ENCODE assay signal across 28 cellular contexts in the genomic region with DNA sequence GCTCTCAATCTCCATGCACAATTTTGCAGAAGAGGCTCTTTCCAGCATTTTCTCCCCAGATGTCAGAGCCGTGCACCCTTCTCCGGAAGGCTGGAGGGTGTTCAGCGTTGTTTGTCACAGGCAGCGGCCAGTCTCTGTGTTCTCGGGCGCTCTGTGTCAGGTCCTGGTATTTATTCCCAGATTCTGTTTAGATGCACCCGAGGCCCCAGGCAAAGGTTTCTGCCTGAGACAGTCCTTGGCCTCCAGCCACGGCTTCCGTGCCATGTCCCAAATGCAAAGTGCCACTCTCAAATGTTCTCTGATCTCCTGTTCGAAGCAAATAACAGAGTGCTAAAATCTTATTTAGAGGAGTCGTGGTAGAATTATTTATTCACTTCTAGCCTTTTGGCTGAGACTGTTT.
DNase-seq lines count a peak whose midpoint lies in the region; ATAC-seq lines count a peak whose summit lies in the region.
"Had no signal": no experiment of that assay in that cellular context is flagged by ENCODE, and none has a peak within 500 bp of the region (broad histone marks: within the 10 kb centered on the region; RNA-seq: fewer than 3 reads in every experiment).

No MANE protein-coding gene starts in this region.

- ATAC-seq in stimulated activated naive CD8-positive, alpha-beta T cell treated with anti-CD3 and anti-CD28 coated beads, Interleukin-15, amount 100 ng/mL, for 72 hours = no peak
- no peak for ATAC-seq in stimulated activated naive CD8-positive, alpha-beta T cell treated with anti-CD3 and anti-CD28 coated beads, Interleukin-15, Interleukin-2, amounts not matched to agents 100 U/mL and 50 U/mL, for 24 hours
- ATAC-seq in HG03469 (IDR thresholded peaks at IDR 0.05; ENCODE audit: unreplicated experiment) (no peak), HG03135 (IDR thresholded peaks at IDR 0.05; ENCODE audit: unreplicated experiment) (no peak)
- ATAC-seq: left colon, WTC11 had no signal

- H3K4ac ChIP-seq in neuronal stem cell (ENCODE audit: low read length) = no peak overlapping the region

- H3K4me3 ChIP-seq in neuronal stem cell (ENCODE audit: low read length in 2 of 2) (no peak overlapping the region), MG63 (no peak overlapping the region)
- H3K4me3 ChIP-seq: BLaER1 treated with 17β-estradiol and CSF1 and Interleukin-3, amounts not matched to agents 10 nM and 100 nM; coronary artery; Peyer's patch; prostate gland; stomach; upper lobe of left lung had no signal

- no peak overlapping the region for H2BK5ac ChIP-seq in neuronal stem cell (ENCODE audit: low read length)

- H3K9ac ChIP-seq in neuronal stem cell (ENCODE audit: low read depth, low read length, poor library complexity) = no peak overlapping the region
- H3K9ac ChIP-seq: BLaER1 treated with 17β-estradiol and CSF1 and Interleukin-3, amounts not matched to agents 10 nM and 100 nM had no signal

- H2BK12ac ChIP-seq in neuronal stem cell (ENCODE audit: low read length) = no peak overlapping the region

- H2BK120ac ChIP-seq in neuronal stem cell (ENCODE audit: low read depth, low read length) = no peak overlapping the region

- H3K4me1 Mint-ChIP-seq in stimulated activated naive CD8-positive, alpha-beta T cell treated with anti-CD3 and anti-CD28 coated beads, Interleukin-15, amount 100 ng/mL, for 72 hours = no peaks in the 10 kb centered on the region

- peak overlapping the region; percentile 15 to 16 for H3K27ac Mint-ChIP-seq in stimulated activated naive CD8-positive, alpha-beta T cell treated with anti-CD3 and anti-CD28 coated beads, Interleukin-15, amount 100 ng/mL, for 72 hours
- H3K27ac Mint-ChIP-seq: WTC11 had no signal

- WGBS in neuronal stem cell (ENCODE audit: extremely low coverage in 2 of 2, insufficient read length in 2 of 2, insufficient replicate concordance in 1 of 2), 2 donors = no CpG with 5 or more reads among the region's 11 CpGs

- intact Hi-C loops in head of caudate nucleus (cut with DNase I) = no loop called here

- DNase-seq in stimulated activated naive CD8-positive, alpha-beta T cell treated with anti-CD3 and anti-CD28 coated beads, Interleukin-15, amount 100 ng/mL, for 72 hours = no peak
- DNase-seq in stimulated activated naive CD8-positive, alpha-beta T cell treated with anti-CD3 and anti-CD28 coated beads, Interleukin-15, Interleukin-2, amounts not matched to agents 100 U/mL and 50 U/mL, for 24 hours = no peak
- peak in 26 of 42 donors; percentile 14 to 65 (median 29) for DNase-seq in head of caudate nucleus
- DNase-seq in neuronal stem cell (ENCODE audit: low spot score) = no peak
- DNase-seq in NCI-H1694 treated with DMSO at 0.1 percent for 48 hours (lab: John Stamatoyannopoulos, UW) = no peak
- DNase-seq in MG63 = no peak
- DNase-seq: activated CD4-positive, alpha-beta T cell treated with anti-CD3 and anti-CD28 coated beads, Interleukin-2, amount 50 U/mL, for 4 hours; activated CD8-positive, alpha-beta memory T cell treated with anti-CD3 and anti-CD28 coated beads, Interleukin-2, amount 50 U/mL, for 4 hours; activated effector memory CD4-positive, alpha-beta T cell treated with Interleukin-2 at 50 U/mL for 16 hours; Calu3; glutamatergic neuron; IMR-90; left colon; NCI-H1436 treated with DMSO at 0.1 percent for 48 hours; NCI-H2171; NCI-H524; Peyer's patch; stimulated activated CD4-positive, alpha-beta T cell treated with anti-CD3 and anti-CD28 coated beads, Interleukin-12 subunit alpha, Interleukin-12 subunit beta, amount 100 ng/mL, for 4 hours; stimulated activated CD4-positive, alpha-beta T cell treated with anti-CD3 and anti-CD28 coated beads, Interleukin-4, amount 100 ng/mL, for 4 hours; stomach had no signal

- H2BK15ac ChIP-seq in neuronal stem cell (ENCODE audit: low read length) = no peak overlapping the region

- H3K36me3 ChIP-seq in neuronal stem cell (replicated peaks in 1 of 2; ENCODE audit: control insufficient read depth in 2 of 2, insufficient read depth in 2 of 2, low read length in 2 of 2) = no peaks in the 10 kb centered on the region
- no peaks in the 10 kb centered on the region for H3K36me3 ChIP-seq in MG63
- H3K36me3 ChIP-seq: BLaER1 treated with 17β-estradiol and CSF1 and Interleukin-3, amounts not matched to agents 10 nM and 100 nM; Peyer's patch; prostate gland; stomach; upper lobe of left lung had no signal

- no peaks in the 10 kb centered on the region for H3K9me3 Mint-ChIP-seq in stimulated activated naive CD8-positive, alpha-beta T cell treated with anti-CD3 and anti-CD28 coated beads, Interleukin-15, amount 100 ng/mL, for 72 hours
- H3K9me3 Mint-ChIP-seq: neural crest cell, WTC11 had no signal

- peaks cover 7 to 11% of the 10 kb centered on the region in 2 donors for H3K9me3 ChIP-seq in neuronal stem cell (replicated peaks in 1 of 2; ENCODE audit: control insufficient read depth in 2 of 2, insufficient read depth in 1 of 2, low read depth in 1 of 2, low read length in 2 of 2)
- H3K9me3 ChIP-seq in MG63 = no peaks in the 10 kb centered on the region
- H3K9me3 ChIP-seq: Peyer's patch, prostate gland, upper lobe of left lung had no signal

- H2AFZ ChIP-seq in neuronal stem cell (ENCODE audit: low read length) = no peak overlapping the region

- no peak overlapping the region for H3K4me2 ChIP-seq in neuronal stem cell (ENCODE audit: insufficient read depth, low read length, poor library complexity, severe bottlenecking)

- no peak overlapping the region for H3K14ac ChIP-seq in neuronal stem cell (ENCODE audit: low read length)

- H3K23ac ChIP-seq in neuronal stem cell (ENCODE audit: low read depth, low read length, poor library complexity) = no peak overlapping the region

- peaks cover 7 to 25% of the 10 kb centered on the region in 2 donors for H3K4me1 ChIP-seq in neuronal stem cell (ENCODE audit: control insufficient read depth in 2 of 2, insufficient read depth in 1 of 2, low read depth in 1 of 2, low read length in 2 of 2)
- H3K4me1 ChIP-seq: Peyer's patch, prostate gland, upper lobe of left lung had no signal

- H2AK5ac ChIP-seq in neuronal stem cell (ENCODE audit: low read depth, low read length) = peak overlapping the region; percentile 25

- H3K18ac ChIP-seq in neuronal stem cell (ENCODE audit: low read length) = no peak overlapping the region

- H3K79me1 ChIP-seq in neuronal stem cell (ENCODE audit: low read depth, low read length) = no peaks in the 10 kb centered on the region

- no peak overlapping the region for H3K4me3 Mint-ChIP-seq in stimulated activated naive CD8-positive, alpha-beta T cell treated with anti-CD3 and anti-CD28 coated beads, Interleukin-15, amount 100 ng/mL, for 72 hours
- H3K4me3 Mint-ChIP-seq: neural crest cell, WTC11 had no signal

- H3K27ac ChIP-seq in neuronal stem cell (replicated peaks; ENCODE audit: low read length) = no peak overlapping the region
- H3K27ac ChIP-seq: BLaER1 treated with 17β-estradiol and CSF1 and Interleukin-3, amounts not matched to agents 10 nM and 100 nM; coronary artery; Peyer's patch; prostate gland; stomach; upper lobe of left lung had no signal

- no peak overlapping the region for H4K91ac ChIP-seq in neuronal stem cell (ENCODE audit: low read depth, low read length, poor library complexity)

- H3K27me3 ChIP-seq in neuronal stem cell (ENCODE audit: control insufficient read depth in 3 of 3, insufficient read depth in 3 of 3, low read depth in 1 of 3, low read length in 3 of 3) = no peaks in the 10 kb centered on the region
- no peaks in the 10 kb centered on the region for H3K27me3 ChIP-seq in MG63
- H3K27me3 ChIP-seq: BLaER1 treated with 17β-estradiol and CSF1 and Interleukin-3, amounts not matched to agents 10 nM and 100 nM; Peyer's patch; stomach; upper lobe of left lung had no signal

- H4K8ac ChIP-seq in neuronal stem cell (ENCODE audit: low read depth, low read length) = no peak overlapping the region

- peaks cover 13% of the 10 kb centered on the region for H3K27me3 Mint-ChIP-seq in stimulated activated naive CD8-positive, alpha-beta T cell treated with anti-CD3 and anti-CD28 coated beads, Interleukin-15, amount 100 ng/mL, for 72 hours

Comparison
In these comparisons a context has a peak if more than half of its experiments do, and no peak if none do; other contexts are left out.
1. DNase-seq: peak in head of caudate nucleus (26 of 42); none in stimulated activated naive CD8-positive, alpha-beta T cell treated with anti-CD3 and anti-CD28 coated beads, Interleukin-15, amount 100 ng/mL, for 72 hours (0 of 2), stimulated activated naive CD8-positive, alpha-beta T cell treated with anti-CD3 and anti-CD28 coated beads, Interleukin-15, Interleukin-2, amounts not matched to agents 100 U/mL and 50 U/mL, for 24 hours (single experiment), neuronal stem cell (single experiment), NCI-H1694 treated with DMSO at 0.1 percent for 48 hours (single experiment) and MG63 (single experiment).